ENCODE assay signal across 9 cellular contexts in the genomic region with DNA sequence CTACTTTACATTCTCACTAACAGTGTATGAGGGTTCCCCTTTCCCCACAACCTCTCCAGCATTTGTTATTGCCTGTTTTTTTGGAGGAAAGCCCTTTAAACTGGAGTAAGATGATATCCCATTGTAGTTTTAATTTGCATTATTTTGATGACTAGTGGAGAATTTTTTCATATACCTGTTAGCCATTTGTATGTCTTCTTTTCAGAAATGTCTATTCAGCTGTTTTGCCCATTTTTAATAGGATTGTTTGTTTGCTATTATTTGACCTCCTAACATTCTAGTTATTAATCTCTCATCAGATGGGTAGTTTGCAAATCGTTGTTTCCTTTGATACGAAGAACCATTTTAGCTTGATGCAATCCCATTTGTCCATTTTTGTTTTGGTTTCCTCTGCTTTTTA.
"Had no signal": no experiment of that assay in that cellular context is flagged by ENCODE, and none has a peak within 500 bp of the region (broad histone marks: within the 10 kb centered on the region; RNA-seq: fewer than 3 reads in every experiment).

No MANE protein-coding gene starts in this region.

- FAIRE-seq: H1, H54, HTR-8/SVneo had no signal

- DNase-seq: H9, HCEC 1CT, Karpas-422, KBM-7 had no signal

- ATAC-seq: GM23338 had no signal

- H3K27ac ChIP-seq: KMS-11 had no signal

- H3K4me2 ChIP-seq: GM23338, KMS-11 had no signal

- H3K4me3 ChIP-seq: GM23338 had no signal
